1 cellular context compared by ENCODE assay signal in the genomic region with DNA sequence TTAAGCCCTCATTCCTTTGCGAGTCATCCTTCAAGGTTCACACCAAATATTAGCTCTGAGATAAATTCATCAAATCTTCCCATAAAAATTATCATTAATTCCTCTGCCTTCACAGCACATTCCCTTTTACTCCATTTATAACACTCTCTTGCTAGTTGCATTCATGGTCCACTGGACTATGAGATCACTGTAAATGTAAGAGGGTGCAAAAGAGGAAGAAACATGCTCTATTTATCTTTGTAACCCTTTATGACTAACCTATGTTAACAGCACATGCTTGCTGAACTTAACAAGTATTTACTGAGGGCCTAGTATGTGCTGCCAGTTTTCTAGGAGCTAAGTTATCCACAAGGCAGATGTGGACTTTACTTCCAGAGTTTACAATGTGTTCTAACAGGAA.
TF ChIP-seq lines count a peak whose summit lies in the region.

No MANE protein-coding gene starts in this region.

TF ChIP-seq in GM23338, 12 proteins besides CTCF, POLR2A, EP300 and RAD21 (continued from another document):
- TF ChIP-seq, protein P1, sequence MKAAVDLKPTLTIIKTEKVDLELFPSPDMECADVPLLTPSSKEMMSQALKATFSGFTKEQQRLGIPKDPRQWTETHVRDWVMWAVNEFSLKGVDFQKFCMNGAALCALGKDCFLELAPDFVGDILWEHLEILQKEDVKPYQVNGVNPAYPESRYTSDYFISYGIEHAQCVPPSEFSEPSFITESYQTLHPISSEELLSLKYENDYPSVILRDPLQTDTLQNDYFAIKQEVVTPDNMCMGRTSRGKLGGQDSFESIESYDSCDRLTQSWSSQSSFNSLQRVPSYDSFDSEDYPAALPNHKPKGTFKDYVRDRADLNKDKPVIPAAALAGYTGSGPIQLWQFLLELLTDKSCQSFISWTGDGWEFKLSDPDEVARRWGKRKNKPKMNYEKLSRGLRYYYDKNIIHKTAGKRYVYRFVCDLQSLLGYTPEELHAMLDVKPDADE (IDR thresholded peaks at IDR 0.05): no peak
- TF ChIP-seq, protein P2, sequence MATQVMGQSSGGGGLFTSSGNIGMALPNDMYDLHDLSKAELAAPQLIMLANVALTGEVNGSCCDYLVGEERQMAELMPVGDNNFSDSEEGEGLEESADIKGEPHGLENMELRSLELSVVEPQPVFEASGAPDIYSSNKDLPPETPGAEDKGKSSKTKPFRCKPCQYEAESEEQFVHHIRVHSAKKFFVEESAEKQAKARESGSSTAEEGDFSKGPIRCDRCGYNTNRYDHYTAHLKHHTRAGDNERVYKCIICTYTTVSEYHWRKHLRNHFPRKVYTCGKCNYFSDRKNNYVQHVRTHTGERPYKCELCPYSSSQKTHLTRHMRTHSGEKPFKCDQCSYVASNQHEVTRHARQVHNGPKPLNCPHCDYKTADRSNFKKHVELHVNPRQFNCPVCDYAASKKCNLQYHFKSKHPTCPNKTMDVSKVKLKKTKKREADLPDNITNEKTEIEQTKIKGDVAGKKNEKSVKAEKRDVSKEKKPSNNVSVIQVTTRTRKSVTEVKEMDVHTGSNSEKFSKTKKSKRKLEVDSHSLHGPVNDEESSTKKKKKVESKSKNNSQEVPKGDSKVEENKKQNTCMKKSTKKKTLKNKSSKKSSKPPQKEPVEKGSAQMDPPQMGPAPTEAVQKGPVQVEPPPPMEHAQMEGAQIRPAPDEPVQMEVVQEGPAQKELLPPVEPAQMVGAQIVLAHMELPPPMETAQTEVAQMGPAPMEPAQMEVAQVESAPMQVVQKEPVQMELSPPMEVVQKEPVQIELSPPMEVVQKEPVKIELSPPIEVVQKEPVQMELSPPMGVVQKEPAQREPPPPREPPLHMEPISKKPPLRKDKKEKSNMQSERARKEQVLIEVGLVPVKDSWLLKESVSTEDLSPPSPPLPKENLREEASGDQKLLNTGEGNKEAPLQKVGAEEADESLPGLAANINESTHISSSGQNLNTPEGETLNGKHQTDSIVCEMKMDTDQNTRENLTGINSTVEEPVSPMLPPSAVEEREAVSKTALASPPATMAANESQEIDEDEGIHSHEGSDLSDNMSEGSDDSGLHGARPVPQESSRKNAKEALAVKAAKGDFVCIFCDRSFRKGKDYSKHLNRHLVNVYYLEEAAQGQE (IDR thresholded peaks at IDR 0.05; ENCODE audit: unreplicated experiment): no peak
- TF ChIP-seq CREB1 (CRISPR knock-in tag; IDR thresholded peaks at IDR 0.05; ENCODE audit: low read depth) (no peak), EZH2phosphoT487 (IDR thresholded peaks at IDR 0.05; ENCODE audit: unreplicated experiment) (no peak), STAT1 (IDR thresholded peaks at IDR 0.05; ENCODE audit: unreplicated experiment) (no peak)
